ENCODE assay signal across 19 cellular contexts in the genomic region with DNA sequence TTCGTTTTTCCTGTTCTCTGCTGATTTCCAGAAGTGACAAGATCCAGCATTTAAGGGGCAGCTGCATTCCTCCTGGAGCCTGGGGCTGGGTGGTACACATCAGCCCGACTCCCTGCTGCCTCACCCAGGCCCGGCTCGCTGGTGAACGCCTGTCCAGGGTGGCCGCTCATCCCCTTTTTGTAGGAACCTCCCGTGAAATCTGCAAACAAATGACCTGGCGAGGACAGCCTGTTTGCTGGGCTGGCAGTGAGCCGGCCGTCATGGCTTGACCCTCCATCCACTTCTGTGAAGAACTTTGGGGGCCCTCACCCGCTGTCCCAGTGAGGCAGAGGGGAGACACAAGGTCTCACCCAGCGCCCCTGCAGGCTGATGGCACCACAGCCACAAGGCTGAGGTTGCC. TPM values are rescaled to one million over a fixed set of nuclear protein-coding genes. Genes with fewer than 3 reads are reported as not detected.
DNase-seq lines count a peak whose midpoint lies in the region; ATAC-seq and TF ChIP-seq lines count a peak whose summit lies in the region.
"Had no signal": no experiment of that assay in that cellular context is flagged by ENCODE, and none has a peak within 500 bp of the region (broad histone marks: within the 10 kb centered on the region; RNA-seq: fewer than 3 reads in every experiment).

No MANE protein-coding gene starts in this region.

- H3K4me3 Mint-ChIP-seq in activated CD4-positive, alpha-beta T cell treated with anti-CD3 and anti-CD28 coated beads for 36 hours, result no peak overlapping the region
- H3K4me3 Mint-ChIP-seq: IgD-negative memory B cell had no signal

- H3K36me3 ChIP-seq in WERI-Rb-1 (peaks cover 98% of the 10 kb centered on the region), left ventricle myocardium inferior (peaks cover 100% of the 10 kb centered on the region)

- H3K27me3 ChIP-seq in WERI-Rb-1 (ENCODE audit: insufficient read depth, low read depth, severe bottlenecking) (no peaks in the 10 kb centered on the region), left ventricle myocardium inferior (ENCODE audit: low read depth) (no peaks in the 10 kb centered on the region)
- H3K27me3 ChIP-seq: BLaER1 treated with 17β-estradiol and CSF1 and Interleukin-3, amounts not matched to agents 10 nM and 100 nM; brain microvascular endothelial cell had no signal

- intact Hi-C loops in activated CD4-positive, alpha-beta T cell treated with anti-CD3 and anti-CD28 coated beads for 36 hours (cut with DNase I, micrococcal nuclease), result no loop called here
- intact Hi-C loops in left ventricle myocardium inferior (cut with micrococcal nuclease) (no loop called here), sciatic nerve (cut with DNase I) (no loop called here)

- H3K9me3 ChIP-seq in WERI-Rb-1 (ENCODE audit: severe bottlenecking) (no peaks in the 10 kb centered on the region), left ventricle myocardium inferior (replicated peaks) (no peaks in the 10 kb centered on the region)
- H3K9me3 ChIP-seq: BLaER1 treated with 17β-estradiol and CSF1 and Interleukin-3, amounts not matched to agents 10 nM and 100 nM; HAP-1 had no signal

- peaks cover 20% of the 10 kb centered on the region for H3K36me3 Mint-ChIP-seq in activated CD4-positive, alpha-beta T cell treated with anti-CD3 and anti-CD28 coated beads for 36 hours (ENCODE audit: low read depth)

- POLR2A ChIA-PET in activated CD4-positive, alpha-beta T cell treated with anti-CD3 and anti-CD28 coated beads for 36 hours (lab: Charles Lee), result no interaction called here

- CTCF ChIA-PET in activated CD4-positive, alpha-beta T cell treated with anti-CD3 and anti-CD28 coated beads for 36 hours (lab: Charles Lee), result no interaction called here

- H3K4me1 ChIP-seq in left ventricle myocardium inferior, result peaks cover 36% of the 10 kb centered on the region
- H3K4me1 ChIP-seq: HAP-1, parathyroid adenoma had no signal

- H3K4me1 Mint-ChIP-seq in activated CD4-positive, alpha-beta T cell treated with anti-CD3 and anti-CD28 coated beads for 36 hours, result no peaks in the 10 kb centered on the region

- peak; percentile 1 for DNase-seq in activated CD4-positive, alpha-beta T cell treated with anti-CD3 and anti-CD28 coated beads for 36 hours
- DNase-seq in activated CD4-positive, alpha-beta T cell treated with anti-CD3 and anti-CD28 coated beads, Interleukin-2, amount 50 U/mL, for 4 hours, result no peak
- DNase-seq in WERI-Rb-1 (peak; percentile 6), left ventricle myocardium inferior (peak; percentile 9), sciatic nerve (ENCODE audit: low spot score) (peak; percentile 37), omental fat pad (ENCODE audit: low spot score) (no peak), NCI-H1417 (lab: John Stamatoyannopoulos, UW) (no peak), epidermal melanocyte (ENCODE audit: insufficient read length, low spot score) (no peak)
- DNase-seq: brain microvascular endothelial cell; NCI-H1694 treated with DMSO at 0.1 percent for 48 hours; NCI-H446; RPMI8226; stimulated activated CD8-positive, alpha-beta memory T cell treated with anti-CD3 and anti-CD28 coated beads, Interleukin-4, amount 100 ng/mL, for 48 hours had no signal

- H3K27ac Mint-ChIP-seq in activated CD4-positive, alpha-beta T cell treated with anti-CD3 and anti-CD28 coated beads for 36 hours, result no peak overlapping the region

- no peaks in the 10 kb centered on the region for H3K9me3 Mint-ChIP-seq in activated CD4-positive, alpha-beta T cell treated with anti-CD3 and anti-CD28 coated beads for 36 hours (ENCODE audit: low read depth)
- H3K9me3 Mint-ChIP-seq: IgD-negative memory B cell had no signal

- H3K27ac ChIP-seq in WERI-Rb-1 (no peak overlapping the region), left ventricle myocardium inferior (replicated peaks) (no peak overlapping the region)
- H3K27ac ChIP-seq: 22Rv1; BLaER1 treated with 17β-estradiol and CSF1 and Interleukin-3, amounts not matched to agents 10 nM and 100 nM; brain microvascular endothelial cell; parathyroid adenoma; skin epidermis had no signal

- no peak for ATAC-seq in activated CD4-positive, alpha-beta T cell treated with anti-CD3 and anti-CD28 coated beads for 36 hours
- ATAC-seq in sciatic nerve (no peak), omental fat pad (ENCODE audit: low FRiP score) (no peak)

- TF ChIP-seq CTCF in WERI-Rb-1 (IDR thresholded peaks at IDR 0.05; ENCODE audit: low read depth, low read length) (no peak), left ventricle myocardium inferior (IDR thresholded peaks at IDR 0.05; ENCODE audit: borderline replicate concordance) (no peak), omental fat pad (IDR thresholded peaks at IDR 0.05) (no peak)

- H3K4me3 ChIP-seq in WERI-Rb-1 (ENCODE audit: low read depth, low read length) (no peak overlapping the region), left ventricle myocardium inferior (no peak overlapping the region)
- H3K4me3 ChIP-seq: BLaER1 treated with 17β-estradiol and CSF1 and Interleukin-3, amounts not matched to agents 10 nM and 100 nM; HAP-1; skin epidermis had no signal

- H3K27me3 Mint-ChIP-seq in activated CD4-positive, alpha-beta T cell treated with anti-CD3 and anti-CD28 coated beads for 36 hours, result no peaks in the 10 kb centered on the region
- H3K27me3 Mint-ChIP-seq: IgD-negative memory B cell had no signal

RNA-seq across cellular contexts. Expression of gene PYGB, which starts 39.0 kb away (rescaled TPM):
- total RNA-seq in activated CD4-positive, alpha-beta T cell treated with anti-CD3 and anti-CD28 coated beads for 36 hours, result 10 to 100 TPM; 18.0 to 21.1 TPM
- 218 TPM for total RNA-seq in left ventricle myocardium inferior
- total RNA-seq in sciatic nerve, result 37.9 TPM
- total RNA-seq in omental fat pad, result 10 to 100 TPM; 63.7 to 94.6 (median 82.4) TPM

Comparison
In these comparisons a context has a peak if more than half of its experiments do, and no peak if none do; other contexts are left out.
1. DNase-seq: peak in activated CD4-positive, alpha-beta T cell treated with anti-CD3 and anti-CD28 coated beads for 36 hours (single experiment), WERI-Rb-1 (single experiment), left ventricle myocardium inferior (single experiment) and sciatic nerve (single experiment); none in activated CD4-positive, alpha-beta T cell treated with anti-CD3 and anti-CD28 coated beads, Interleukin-2, amount 50 U/mL, for 4 hours (0 of 2), omental fat pad (single experiment), NCI-H1417 (0 of 3) and epidermal melanocyte (single experiment).